In the genomic region with DNA sequence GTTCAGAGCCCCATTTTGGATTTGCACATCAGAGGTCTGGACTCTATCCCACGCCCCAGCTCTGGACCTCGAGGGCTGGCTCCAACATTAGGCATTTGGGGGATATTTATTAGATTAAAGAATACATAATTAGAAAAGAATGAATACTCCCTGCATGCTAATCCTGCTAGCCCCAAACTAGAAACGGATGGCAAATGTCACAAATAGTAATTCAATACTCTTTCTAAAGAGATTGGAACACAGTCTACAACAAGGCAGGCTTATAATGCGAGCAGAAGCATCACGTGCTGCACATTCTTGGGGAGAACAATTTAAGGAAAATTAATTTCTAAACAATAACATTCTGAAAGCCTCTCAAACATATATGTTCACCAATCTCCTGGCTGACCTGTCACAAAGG, we compare ENCODE assay signal across 1 cellular context.
TF ChIP-seq lines count a peak whose summit lies in the region.

No MANE protein-coding gene starts in this region.

TF ChIP-seq in GM12878, 131 proteins besides CTCF, POLR2A, EP300 and RAD21:
- no peak for TF ChIP-seq JUNB (IDR thresholded peaks at IDR 0.05)
- TF ChIP-seq TBL1XR1 (IDR thresholded peaks at IDR 0.05; ENCODE audit: low read depth, low read length), result no peak
- TF ChIP-seq PAX8 (IDR thresholded peaks at IDR 0.05), result no peak
- TF ChIP-seq IKZF2 (IDR thresholded peaks at IDR 0.05), result no peak
- TF ChIP-seq SIN3A (IDR thresholded peaks at IDR 0.05; ENCODE audit: low read depth, low read length), result no peak
- TF ChIP-seq CHD1 (IDR thresholded peaks at IDR 0.05; ENCODE audit: low read depth, low read length), result no peak
- no peak for TF ChIP-seq MTA2 (IDR thresholded peaks at IDR 0.05; ENCODE audit: low read depth)
- TF ChIP-seq, protein P1, sequence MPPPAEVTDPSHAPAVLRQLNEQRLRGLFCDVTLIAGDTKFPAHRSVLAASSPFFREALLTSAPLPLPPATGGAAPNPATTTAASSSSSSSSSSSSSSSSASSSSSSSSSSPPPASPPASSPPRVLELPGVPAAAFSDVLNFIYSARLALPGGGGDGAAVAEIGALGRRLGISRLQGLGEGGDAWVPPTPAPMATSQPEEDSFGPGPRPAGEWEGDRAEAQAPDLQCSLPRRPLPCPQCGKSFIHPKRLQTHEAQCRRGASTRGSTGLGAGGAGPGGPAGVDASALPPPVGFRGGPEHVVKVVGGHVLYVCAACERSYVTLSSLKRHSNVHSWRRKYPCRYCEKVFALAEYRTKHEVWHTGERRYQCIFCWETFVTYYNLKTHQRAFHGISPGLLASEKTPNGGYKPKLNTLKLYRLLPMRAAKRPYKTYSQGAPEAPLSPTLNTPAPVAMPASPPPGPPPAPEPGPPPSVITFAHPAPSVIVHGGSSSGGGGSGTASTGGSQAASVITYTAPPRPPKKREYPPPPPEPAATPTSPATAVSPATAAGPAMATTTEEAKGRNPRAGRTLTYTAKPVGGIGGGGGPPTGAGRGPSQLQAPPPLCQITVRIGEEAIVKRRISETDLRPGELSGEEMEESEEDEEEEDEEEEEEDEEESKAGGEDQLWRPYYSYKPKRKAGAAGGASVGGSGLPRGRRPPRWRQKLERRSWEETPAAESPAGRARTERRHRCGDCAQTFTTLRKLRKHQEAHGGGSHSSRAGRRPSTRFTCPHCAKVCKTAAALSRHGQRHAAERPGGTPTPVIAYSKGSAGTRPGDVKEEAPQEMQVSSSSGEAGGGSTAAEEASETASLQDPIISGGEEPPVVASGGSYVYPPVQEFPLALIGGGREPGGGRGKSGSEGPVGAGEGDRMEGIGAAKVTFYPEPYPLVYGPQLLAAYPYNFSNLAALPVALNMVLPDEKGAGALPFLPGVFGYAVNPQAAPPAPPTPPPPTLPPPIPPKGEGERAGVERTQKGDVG (CRISPR knock-in tag; IDR thresholded peaks at IDR 0.05), result no peak
- TF ChIP-seq, protein P2, sequence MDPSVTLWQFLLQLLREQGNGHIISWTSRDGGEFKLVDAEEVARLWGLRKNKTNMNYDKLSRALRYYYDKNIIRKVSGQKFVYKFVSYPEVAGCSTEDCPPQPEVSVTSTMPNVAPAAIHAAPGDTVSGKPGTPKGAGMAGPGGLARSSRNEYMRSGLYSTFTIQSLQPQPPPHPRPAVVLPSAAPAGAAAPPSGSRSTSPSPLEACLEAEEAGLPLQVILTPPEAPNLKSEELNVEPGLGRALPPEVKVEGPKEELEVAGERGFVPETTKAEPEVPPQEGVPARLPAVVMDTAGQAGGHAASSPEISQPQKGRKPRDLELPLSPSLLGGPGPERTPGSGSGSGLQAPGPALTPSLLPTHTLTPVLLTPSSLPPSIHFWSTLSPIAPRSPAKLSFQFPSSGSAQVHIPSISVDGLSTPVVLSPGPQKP (IDR thresholded peaks at IDR 0.05; ENCODE audit: low read depth, low read length), result no peak
- TF ChIP-seq SIX5 (IDR thresholded peaks at IDR 0.05; ENCODE audit: low read depth, low read length, severe bottlenecking), result no peak
- no peak for TF ChIP-seq HCFC1 (IDR thresholded peaks at IDR 0.05; ENCODE audit: low read length)
- TF ChIP-seq SREBF2 (IDR thresholded peaks at IDR 0.05; ENCODE audit: low read length), result no peak
